27 cellular contexts compared by ENCODE assay signal in genomic region chr2:98737848-98738247, GRCh38.
DNase-seq lines count a peak whose midpoint lies in the region; ATAC-seq lines count a peak whose summit lies in the region.
"Had no signal": no experiment of that assay in that cellular context is flagged by ENCODE, and none has a peak within 500 bp of the region (broad histone marks: within the 10 kb centered on the region; RNA-seq: fewer than 3 reads in every experiment).

No MANE protein-coding gene starts in this region.

- H3K27me3 Mint-ChIP-seq in T-helper 2 cell treated with Interferon-gamma antibody and Interleukin-4, amounts not matched to agents 5 μg/mL and 100 μg/mL, for 36 hours (ENCODE audit: low read depth), result no peaks in the 10 kb centered on the region
- H3K27me3 Mint-ChIP-seq in activated naive CD8-positive, alpha-beta T cell, result no peaks in the 10 kb centered on the region
- H3K27me3 Mint-ChIP-seq in activated naive CD8-positive, alpha-beta T cell treated with anti-CD3 and anti-CD28 coated beads, Interleukin-2, amount 50 U/mL, for 24 hours, result no peaks in the 10 kb centered on the region
- H3K27me3 Mint-ChIP-seq in central memory CD8-positive, alpha-beta T cell, result no peaks in the 10 kb centered on the region
- H3K27me3 Mint-ChIP-seq: activated CD8-positive, alpha-beta memory T cell treated with anti-CD3 and anti-CD28 coated beads, Interleukin-2, amount 10 ng/mL, durations not matched to agents 7 days and 5 days had no signal

- peak overlapping the region; percentile 55 for H3K4me3 Mint-ChIP-seq in T-helper 2 cell treated with Interferon-gamma antibody and Interleukin-4, amounts not matched to agents 5 μg/mL and 100 μg/mL, for 36 hours
- peak overlapping the region; percentile 6 for H3K4me3 Mint-ChIP-seq in activated naive CD8-positive, alpha-beta T cell
- H3K4me3 Mint-ChIP-seq in activated naive CD8-positive, alpha-beta T cell treated with anti-CD3 and anti-CD28 coated beads, Interleukin-2, amount 50 U/mL, for 24 hours, result no peak overlapping the region
- H3K4me3 Mint-ChIP-seq in central memory CD8-positive, alpha-beta T cell, result no peak overlapping the region
- H3K4me3 Mint-ChIP-seq: activated CD8-positive, alpha-beta memory T cell treated with anti-CD3 and anti-CD28 coated beads, Interleukin-2, amount 10 ng/mL, durations not matched to agents 7 days and 5 days; brain; HFFc6 had no signal

- in situ Hi-C loops in KBM-7 (cut with MboI; ENCODE audit: low pct_unique_long_range_greater_than_20kb, low sequenced_read_pairs), result no loop called here

- no peak for DNase-seq in T-helper 2 cell treated with Interferon-gamma antibody and Interleukin-4, amounts not matched to agents 5 μg/mL and 100 μg/mL, for 36 hours (ENCODE audit: low spot score)
- DNase-seq in T-helper 2 cell (no peak), KBM-7 (no peak), NCI-H1092 (lab: John Stamatoyannopoulos, UW) (no peak)
- DNase-seq in activated naive CD8-positive, alpha-beta T cell treated with anti-CD3 and anti-CD28 coated beads, Interleukin-2, amount 50 U/mL, for 24 hours, result no peak
- no peak for DNase-seq in central memory CD8-positive, alpha-beta T cell (ENCODE audit: low spot score in 2 of 2)
- DNase-seq: 8988T; activated CD4-positive, CD25-positive, alpha-beta regulatory T cell treated with anti-CD3 and anti-CD28 coated beads, Interleukin-2, amount 50 U/mL, for 72 hours; activated CD8-positive, alpha-beta memory T cell treated with anti-CD3 and anti-CD28 coated beads, Interleukin-2, amount 10 ng/mL, durations not matched to agents 7 days and 5 days; adrenal gland; C1 segment of cervical spinal cord; EL; GOT3; HFFc6; left colon; mucosa of descending colon; NCI-H146; NCI-H2107; NCI-H345; NCI-H69; PC-3; stimulated activated CD4-positive, alpha-beta T cell treated with anti-CD3 and anti-CD28 coated beads, Interleukin-4, amount 100 ng/mL, for 24 hours; upper lobe of left lung had no signal

- peaks cover 53% of the 10 kb centered on the region for H3K4me1 Mint-ChIP-seq in T-helper 2 cell treated with Interferon-gamma antibody and Interleukin-4, amounts not matched to agents 5 μg/mL and 100 μg/mL, for 36 hours (ENCODE audit: low read depth)
- H3K4me1 Mint-ChIP-seq in activated naive CD8-positive, alpha-beta T cell (ENCODE audit: low read depth), result peaks cover 80% of the 10 kb centered on the region
- peaks cover 63% of the 10 kb centered on the region for H3K4me1 Mint-ChIP-seq in activated naive CD8-positive, alpha-beta T cell treated with anti-CD3 and anti-CD28 coated beads, Interleukin-2, amount 50 U/mL, for 24 hours
- peaks cover 57% of the 10 kb centered on the region for H3K4me1 Mint-ChIP-seq in central memory CD8-positive, alpha-beta T cell

- no peak for ATAC-seq in activated naive CD8-positive, alpha-beta T cell treated with anti-CD3 and anti-CD28 coated beads, Interleukin-2, amount 50 U/mL, for 24 hours
- no peak for ATAC-seq in central memory CD8-positive, alpha-beta T cell (replicated peaks; ENCODE audit: extremely low read depth, poor library complexity, severe bottlenecking)
- ATAC-seq in GM21737 (IDR thresholded peaks at IDR 0.05; ENCODE audit: unreplicated experiment), result no peak
- ATAC-seq: activated CD8-positive, alpha-beta memory T cell treated with anti-CD3 and anti-CD28 coated beads, Interleukin-2, amount 10 ng/mL, durations not matched to agents 7 days and 5 days; HepG2; left colon; mucosa of descending colon; PC-3 had no signal

- peaks cover under 1% of the 10 kb centered on the region for H3K9me3 Mint-ChIP-seq in T-helper 2 cell treated with Interferon-gamma antibody and Interleukin-4, amounts not matched to agents 5 μg/mL and 100 μg/mL, for 36 hours
- H3K9me3 Mint-ChIP-seq in activated naive CD8-positive, alpha-beta T cell (ENCODE audit: low read depth), result peaks cover 4% of the 10 kb centered on the region
- no peaks in the 10 kb centered on the region for H3K9me3 Mint-ChIP-seq in activated naive CD8-positive, alpha-beta T cell treated with anti-CD3 and anti-CD28 coated beads, Interleukin-2, amount 50 U/mL, for 24 hours
- H3K9me3 Mint-ChIP-seq in central memory CD8-positive, alpha-beta T cell, result no peaks in the 10 kb centered on the region
- H3K9me3 Mint-ChIP-seq: HFFc6 had no signal

- H3K36me3 Mint-ChIP-seq in T-helper 2 cell treated with Interferon-gamma antibody and Interleukin-4, amounts not matched to agents 5 μg/mL and 100 μg/mL, for 36 hours (ENCODE audit: low read depth), result peaks cover 15% of the 10 kb centered on the region
- H3K36me3 Mint-ChIP-seq in activated naive CD8-positive, alpha-beta T cell, result peaks cover 4% of the 10 kb centered on the region
- no peaks in the 10 kb centered on the region for H3K36me3 Mint-ChIP-seq in activated naive CD8-positive, alpha-beta T cell treated with anti-CD3 and anti-CD28 coated beads, Interleukin-2, amount 50 U/mL, for 24 hours (ENCODE audit: low read depth)
- peaks cover 5% of the 10 kb centered on the region for H3K36me3 Mint-ChIP-seq in central memory CD8-positive, alpha-beta T cell (ENCODE audit: insufficient read depth)
- H3K36me3 Mint-ChIP-seq: brain had no signal

- H3K27ac Mint-ChIP-seq in T-helper 2 cell treated with Interferon-gamma antibody and Interleukin-4, amounts not matched to agents 5 μg/mL and 100 μg/mL, for 36 hours, result peak overlapping the region; percentile 63
- H3K27ac Mint-ChIP-seq in activated naive CD8-positive, alpha-beta T cell, result peak overlapping the region; percentile 91
- H3K27ac Mint-ChIP-seq in activated naive CD8-positive, alpha-beta T cell treated with anti-CD3 and anti-CD28 coated beads, Interleukin-2, amount 50 U/mL, for 24 hours, result no peak overlapping the region
- peak overlapping the region; percentile 58 for H3K27ac Mint-ChIP-seq in central memory CD8-positive, alpha-beta T cell (ENCODE audit: low read depth)
- H3K27ac Mint-ChIP-seq: activated CD8-positive, alpha-beta memory T cell treated with anti-CD3 and anti-CD28 coated beads, Interleukin-2, amount 10 ng/mL, durations not matched to agents 7 days and 5 days; brain; HFFc6 had no signal

Comparison
In these comparisons a context has a peak if more than half of its experiments do, and no peak if none do; other contexts are left out.
1. H3K4me3 Mint-ChIP-seq: peak in T-helper 2 cell treated with Interferon-gamma antibody and Interleukin-4, amounts not matched to agents 5 μg/mL and 100 μg/mL, for 36 hours (single experiment) and activated naive CD8-positive, alpha-beta T cell (single experiment); none in activated naive CD8-positive, alpha-beta T cell treated with anti-CD3 and anti-CD28 coated beads, Interleukin-2, amount 50 U/mL, for 24 hours (single experiment) and central memory CD8-positive, alpha-beta T cell (single experiment).